ENCODE assay signal across 12 cellular contexts in genomic region chr14:69663322-69663686, GRCh38. TPM values are rescaled to one million over a fixed set of nuclear protein-coding genes. Genes with fewer than 3 reads are reported as not detected.
DNase-seq lines count a peak whose midpoint lies in the region; ATAC-seq, FAIRE-seq and TF ChIP-seq lines count a peak whose summit lies in the region.
"Had no signal": no experiment of that assay in that cellular context is flagged by ENCODE, and none has a peak within 500 bp of the region (broad histone marks: within the 10 kb centered on the region; RNA-seq: fewer than 3 reads in every experiment).

No MANE protein-coding gene starts in this region.

- DNase-seq in IMR-90, result no peak
- DNase-seq in colonic mucosa, result no peak
- no peak for DNase-seq in progenitor cell of endocrine pancreas (ENCODE audit: low spot score, unreplicated experiment)
- no peak for DNase-seq in NCI-H774 (lab: John Stamatoyannopoulos, UW)
- no peak for DNase-seq in hippocampal formation (lab: John Stamatoyannopoulos, UW)
- no peak for DNase-seq in SKM-1 treated with dmso at 0.1 percent for 144 hours (lab: John Stamatoyannopoulos, UW; ENCODE audit: unreplicated experiment)
- DNase-seq in HTR-8/SVneo (ENCODE audit: insufficient read length, low spot score), result no peak
- DNase-seq: Calu3, NCI-H1048, NCI-H82, psoas muscle had no signal

- peak overlapping the region; percentile 51 for H3K23ac ChIP-seq in IMR-90 (ENCODE audit: low read depth, low read length)

- peaks cover 16% of the 10 kb centered on the region for H3K36me3 ChIP-seq in IMR-90 (ENCODE audit: control insufficient read depth, insufficient read depth, low read length)
- H3K36me3 ChIP-seq in colonic mucosa, result no peaks in the 10 kb centered on the region

- H2BK20ac ChIP-seq in IMR-90 (ENCODE audit: low read depth, low read length), result peak overlapping the region; percentile 27; the same call in 1 of the 2 replicates

- no peak overlapping the region for H2AK9ac ChIP-seq in IMR-90 (replicated peaks; ENCODE audit: low read depth, low read length, poor library complexity)

- no peak overlapping the region for H3K56ac ChIP-seq in IMR-90 (ENCODE audit: extremely low read depth, insufficient read depth, low read length)

- TF ChIP-seq CTCF in C4-2B (conservative IDR thresholded peaks at IDR 0.05) (no peak), IMR-90 (conservative IDR thresholded peaks at IDR 0.05; ENCODE audit: low read depth, low read length) (no peak), colonic mucosa (IDR thresholded peaks at IDR 0.05) (no peak), progenitor cell of endocrine pancreas (IDR thresholded peaks at IDR 0.05; ENCODE audit: unreplicated experiment) (no peak)

- H2AFZ ChIP-seq in IMR-90 (replicated peaks; ENCODE audit: low read length, poor library complexity), result no peak overlapping the region

- in situ Hi-C loops in IMR-90 (cut with MboI; ENCODE audit: low sequenced_read_pairs), result no loop called here

- H3K27me3 ChIP-seq in IMR-90 (ENCODE audit: control insufficient read depth, insufficient read depth, low read length) (no peaks in the 10 kb centered on the region), colonic mucosa (no peaks in the 10 kb centered on the region)

- H2AK5ac ChIP-seq in IMR-90 (ENCODE audit: low read depth, low read length), result peak overlapping the region; percentile 25; the same call in 1 of the 2 replicates

- peak overlapping the region; percentile 65 for H3K4ac ChIP-seq in IMR-90 (ENCODE audit: low read depth, low read length)

- peaks cover 51% of the 10 kb centered on the region for H3K9me1 ChIP-seq in IMR-90 (ENCODE audit: insufficient read depth, low read length)

- intact Hi-C loops in IMR-90 (cut with micrococcal nuclease), result no loop called here
- intact Hi-C loops in colonic mucosa (cut with DNase I), result no loop called here

- peak overlapping the region; percentile 27; the same call in 1 of the 2 replicates for H3K18ac ChIP-seq in IMR-90 (ENCODE audit: low read depth, low read length)

- no TSS peak for BruUV-seq in IMR-90 (replicated peaks; lab: Mats Ljungman, UMichigan)

- H3K4me1 Mint-ChIP-seq in progenitor cell of endocrine pancreas (ENCODE audit: low read depth), result peaks cover 67% of the 10 kb centered on the region

- peaks cover 11% of the 10 kb centered on the region for H3K36me3 Mint-ChIP-seq in progenitor cell of endocrine pancreas (ENCODE audit: insufficient read depth)

- H2BK120ac ChIP-seq in IMR-90 (ENCODE audit: low read depth, low read length), result peak overlapping the region; percentile 66

- peaks cover 41% of the 10 kb centered on the region for H3K4me1 ChIP-seq in IMR-90 (ENCODE audit: control insufficient read depth, insufficient read depth, low read length)
- peaks cover 4% of the 10 kb centered on the region for H3K4me1 ChIP-seq in colonic mucosa

- TF ChIP-seq POLR2A in IMR-90 (IDR thresholded peaks at IDR 0.05; ENCODE audit: low read depth, low read length), result no peak

- peak overlapping the region; percentile 37; the same call in 1 of the 2 replicates for H4K91ac ChIP-seq in IMR-90 (ENCODE audit: insufficient read depth, low read depth, low read length)

- H2BK15ac ChIP-seq in IMR-90 (ENCODE audit: low read depth, low read length), result peak overlapping the region; percentile 35; the same call in 1 of the 3 replicates

- no CpG with 5 or more reads among the region's 2 CpGs for WGBS in IMR-90 (ENCODE audit: extremely low coverage in 2 of 2, insufficient read length in 1 of 2), 2 experiments

- H4K20me1 ChIP-seq in IMR-90 (ENCODE audit: insufficient read depth, low read length), result peaks cover 20% of the 10 kb centered on the region

- peak overlapping the region; percentile 42; the same call in 1 of the 2 replicates for H3K27ac ChIP-seq in C4-2B
- H3K27ac ChIP-seq in IMR-90 (ENCODE audit: insufficient read depth, low read length), result peak overlapping the region; percentile 55; the same call in 1 of the 2 replicates
- peak overlapping the region; percentile 18 for H3K27ac ChIP-seq in colonic mucosa

- H3K9me3 Mint-ChIP-seq in progenitor cell of endocrine pancreas (ENCODE audit: low read depth), result no peaks in the 10 kb centered on the region

- POLR2A ChIA-PET in IMR-90 (lab: Charles Lee; ENCODE audit: unreplicated experiment), result no interaction called here

- H3K4me3 ChIP-seq in IMR-90 (ENCODE audit: insufficient read depth, low read depth, low read length), result no peak overlapping the region
- H3K4me3 ChIP-seq in colonic mucosa, result no peak overlapping the region
- H3K4me3 ChIP-seq: psoas muscle had no signal

- peak overlapping the region; percentile 52; the same call in 1 of the 2 replicates for H4K5ac ChIP-seq in IMR-90 (ENCODE audit: low read depth, low read length)

- peak overlapping the region; percentile 36; the same call in 1 of the 2 replicates for H3K4me2 ChIP-seq in IMR-90 (ENCODE audit: low read depth, low read length)

- peak overlapping the region; percentile 60; the same call in 1 of the 2 replicates for H3K14ac ChIP-seq in IMR-90 (replicated peaks; ENCODE audit: low read depth, low read length)

- H2BK5ac ChIP-seq in IMR-90 (ENCODE audit: low read depth, low read length, poor library complexity, severe bottlenecking), result peak overlapping the region; percentile 52

- FAIRE-seq in HTR-8/SVneo (lab: Jason Lieb, UNC), result no peak

- ATAC-seq in IMR-90 (ENCODE audit: low read depth), result no peak

- H3K9ac ChIP-seq in IMR-90 (ENCODE audit: low read depth, low read length), result no peak overlapping the region
- H3K9ac ChIP-seq in colonic mucosa (ENCODE audit: low read depth in 2 of 2, low read length in 2 of 2), result peak overlapping the region in 1 of 2 donors; percentile 4

- peak overlapping the region in 1 of 2 experiments; percentile 63; a peak in 1 of 4 replicates for H4K8ac ChIP-seq in IMR-90 (ENCODE audit: low read depth in 2 of 2, low read length in 2 of 2)

- peak overlapping the region; percentile 88 for H3K27ac Mint-ChIP-seq in progenitor cell of endocrine pancreas

- TF ChIP-seq RAD21 in IMR-90 (IDR thresholded peaks at IDR 0.05; ENCODE audit: low read length), result no peak

- CTCF ChIA-PET in IMR-90 (lab: Yijun Ruan, JAX), result no interaction called here

- dilution Hi-C loops in IMR-90 (cut with HindIII; ENCODE audit: low sequenced_read_pairs, unreplicated experiment), result no loop called here

- H3K9me3 ChIP-seq in IMR-90 (ENCODE audit: control insufficient read depth, insufficient read depth, low read length) (no peaks in the 10 kb centered on the region), colonic mucosa (no peaks in the 10 kb centered on the region)
- H3K9me3 ChIP-seq: psoas muscle had no signal

- no peak overlapping the region for H3K4me3 Mint-ChIP-seq in progenitor cell of endocrine pancreas (ENCODE audit: low read depth)

- H3K27me3 Mint-ChIP-seq in progenitor cell of endocrine pancreas, result no peaks in the 10 kb centered on the region

- peaks cover 51 to 83% of the 10 kb centered on the region in 2 experiments for H3K79me1 ChIP-seq in IMR-90 (ENCODE audit: low read depth in 1 of 2, low read length in 2 of 2)

TF ChIP-seq in IMR-90, 13 proteins besides CTCF, POLR2A, EP300 and RAD21:
- TF ChIP-seq RFX5 (IDR thresholded peaks at IDR 0.05; ENCODE audit: low read depth, low read length) (no peak), CEBPB (IDR thresholded peaks at IDR 0.05; ENCODE audit: low read depth, low read length) (0 out of 2 replicates have a peak, but pooled peaks have one; percentile 13)

RNA-seq across cellular contexts. Expression of gene SUSD6, which starts 51.9 kb away (rescaled TPM):
- total RNA-seq in IMR-90 (2012; rRNA removed) (2.3 and 2.5 TPM in 2 replicates), colonic mucosa (10 to 100 TPM; 27.3 to 70.3 TPM), progenitor cell of endocrine pancreas (21.0 and 22.3 TPM in 2 replicates)
- polyA plus RNA-seq in IMR-90 (2012; rRNA removed), result 10.1 and 10.4 TPM in 2 replicates
- 5.9 and 7.7 TPM in 2 replicates for polyA plus RNA-seq in IMR-90 (2012; cell fraction: cytosol; rRNA removed)
- 21.8 and 29.0 TPM in 2 replicates for polyA plus RNA-seq in IMR-90 (2012; cell fraction: nucleus; rRNA removed; ENCODE audit: low replicate concordance)
